ENCODE assay signal across 3 cellular contexts in the genomic region with DNA sequence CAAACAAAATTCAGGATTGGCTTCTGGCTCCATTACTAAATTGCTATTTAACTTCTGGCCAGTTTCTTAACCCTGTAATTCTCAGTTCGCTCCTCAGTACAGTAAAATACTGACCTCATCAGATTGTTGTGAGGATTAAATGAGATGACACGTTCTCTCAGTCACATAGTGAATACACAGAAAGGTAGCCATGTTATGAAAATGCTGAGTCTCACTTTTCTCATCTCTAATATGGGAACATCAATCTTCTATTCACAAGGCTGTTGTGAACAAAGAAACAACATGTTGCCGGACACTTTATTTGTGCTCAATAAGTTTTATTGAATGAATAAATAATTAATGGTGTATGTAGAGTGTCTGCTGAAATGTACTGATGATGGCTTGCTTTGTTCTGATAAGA.
TF ChIP-seq lines count a peak whose summit lies in the region.

No MANE protein-coding gene starts in this region.

TF ChIP-seq in A549, 52 proteins besides CTCF, POLR2A, EP300 and RAD21 (continued from another document):
- peak; percentile 82 for TF ChIP-seq MAFK (IDR thresholded peaks at IDR 0.05; ENCODE audit: partially characterized antibody)

TF ChIP-seq in IMR-90, 13 proteins besides CTCF, POLR2A, EP300 and RAD21 (continued from another document):
- TF ChIP-seq MAFK (IDR thresholded peaks at IDR 0.05; ENCODE audit: low read depth, low read length) = peak; percentile 57
TF ChIP-seq in IMR-90: peak in this region for 1.

TF ChIP-seq in K562, 482 proteins besides CTCF, POLR2A, EP300 and RAD21 (continued from another document):
- TF ChIP-seq NEUROD1 (IDR thresholded peaks at IDR 0.05; ENCODE audit: borderline replicate concordance, low read depth, low read length, partially characterized antibody) = no peak
- TF ChIP-seq NELFE (IDR thresholded peaks at IDR 0.05; ENCODE audit: insufficient read depth, insufficient read length) = no peak
- no peak for TF ChIP-seq KDM5B (IDR thresholded peaks at IDR 0.05; ENCODE audit: insufficient replicate concordance, low read depth, low read length)
- no peak for TF ChIP-seq TCFL5 (CRISPR knock-in tag; conservative IDR thresholded peaks at IDR 0.05)
- no peak for TF ChIP-seq ZNF253 (CRISPR knock-in tag; conservative IDR thresholded peaks at IDR 0.05)
- TF ChIP-seq MAFF (IDR thresholded peaks at IDR 0.05; ENCODE audit: low read length) = peak; percentile 27; the same call in 1 of the 2 replicates
- no peak for TF ChIP-seq ZBTB43 (CRISPR knock-in tag; IDR thresholded peaks at IDR 0.05)
- TF ChIP-seq, protein P1, sequence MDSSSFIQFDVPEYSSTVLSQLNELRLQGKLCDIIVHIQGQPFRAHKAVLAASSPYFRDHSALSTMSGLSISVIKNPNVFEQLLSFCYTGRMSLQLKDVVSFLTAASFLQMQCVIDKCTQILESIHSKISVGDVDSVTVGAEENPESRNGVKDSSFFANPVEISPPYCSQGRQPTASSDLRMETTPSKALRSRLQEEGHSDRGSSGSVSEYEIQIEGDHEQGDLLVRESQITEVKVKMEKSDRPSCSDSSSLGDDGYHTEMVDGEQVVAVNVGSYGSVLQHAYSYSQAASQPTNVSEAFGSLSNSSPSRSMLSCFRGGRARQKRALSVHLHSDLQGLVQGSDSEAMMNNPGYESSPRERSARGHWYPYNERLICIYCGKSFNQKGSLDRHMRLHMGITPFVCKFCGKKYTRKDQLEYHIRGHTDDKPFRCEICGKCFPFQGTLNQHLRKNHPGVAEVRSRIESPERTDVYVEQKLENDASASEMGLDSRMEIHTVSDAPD (CRISPR knock-in tag; IDR thresholded peaks at IDR 0.05) = no peak
- TF ChIP-seq ZNF232 (CRISPR knock-in tag; IDR thresholded peaks at IDR 0.05) = no peak
- peak; percentile 45; the same call in 1 of the 2 replicates for TF ChIP-seq ZNF316 (IDR thresholded peaks at IDR 0.05)
- peak; percentile 13; the same call in 1 of the 2 replicates for TF ChIP-seq C11orf30 (IDR thresholded peaks at IDR 0.05; ENCODE audit: low read depth)
- no peak for TF ChIP-seq SUPT5H (IDR thresholded peaks at IDR 0.05)
- no peak for TF ChIP-seq KLF16 (IDR thresholded peaks at IDR 0.05)
